In genomic region chr2:166375205-166375735, GRCh38 we compare ENCODE assay signal across 8 cellular contexts. TPM values are rescaled to one million over a fixed set of nuclear protein-coding genes. Genes with fewer than 3 reads are reported as not detected.
DNase-seq lines count a peak whose midpoint lies in the region; ATAC-seq, FAIRE-seq and TF ChIP-seq lines count a peak whose summit lies in the region.

No MANE protein-coding gene starts in this region.

- H3K4me3 Mint-ChIP-seq in activated CD8-positive, alpha-beta memory T cell treated with anti-CD3 and anti-CD28 coated beads, Interleukin-2, amount 10 ng/mL, durations not matched to agents 7 days and 5 days = peak overlapping the region; percentile 57
- H3K4me3 Mint-ChIP-seq in astrocyte (ENCODE audit: unreplicated experiment) = peak overlapping the region; percentile 95

- H2AFZ ChIP-seq in astrocyte (ENCODE audit: low read depth, low read length) = peak overlapping the region; percentile 88

- peaks cover 11% of the 10 kb centered on the region for H3K4me1 Mint-ChIP-seq in activated CD8-positive, alpha-beta memory T cell treated with anti-CD3 and anti-CD28 coated beads, Interleukin-2, amount 10 ng/mL, durations not matched to agents 7 days and 5 days
- H3K4me1 Mint-ChIP-seq in astrocyte (ENCODE audit: low read depth, unreplicated experiment) = peaks cover 13% of the 10 kb centered on the region

- H3K27me3 Mint-ChIP-seq in activated CD8-positive, alpha-beta memory T cell treated with anti-CD3 and anti-CD28 coated beads, Interleukin-2, amount 10 ng/mL, durations not matched to agents 7 days and 5 days = peaks cover 35% of the 10 kb centered on the region
- H3K27me3 Mint-ChIP-seq in astrocyte (ENCODE audit: low read depth, unreplicated experiment) = no peaks in the 10 kb centered on the region

- H3K27me3 ChIP-seq in HUES48 (ENCODE audit: control insufficient read depth, insufficient read depth, low read length) (peaks cover 16% of the 10 kb centered on the region; the same call in 1 of the 2 replicates), astrocyte (ENCODE audit: insufficient read depth, low read length) (no peaks in the 10 kb centered on the region), liver (ENCODE audit: control insufficient read depth in 4 of 4, insufficient read depth in 4 of 4, low read length in 3 of 4) (no peaks in the 10 kb centered on the region), tibial nerve (no peaks in the 10 kb centered on the region)

- H3K36me3 ChIP-seq in HUES48 (ENCODE audit: control insufficient read depth, insufficient read depth, low read length) (no peaks in the 10 kb centered on the region), astrocyte (ENCODE audit: insufficient read depth, low read length) (no peaks in the 10 kb centered on the region), liver (ENCODE audit: control insufficient read depth in 4 of 4, insufficient read depth in 3 of 4, low read depth in 1 of 4, low read length in 3 of 4) (no peaks in the 10 kb centered on the region), tibial nerve (no peaks in the 10 kb centered on the region)

- no peak for DNase-seq in activated CD8-positive, alpha-beta memory T cell treated with anti-CD3 and anti-CD28 coated beads, Interleukin-2, amount 10 ng/mL, durations not matched to agents 7 days and 5 days
- DNase-seq in activated CD8-positive, alpha-beta memory T cell treated with anti-CD3 and anti-CD28 coated beads, Interleukin-2, amount 50 U/mL, for 48 hours = no peak
- DNase-seq in astrocyte (ENCODE audit: low read depth) = peak; percentile 27
- DNase-seq in tibial nerve (ENCODE audit: low spot score in 2 of 2) = no peak
- DNase-seq in T-helper 9 cell = no peak
- DNase-seq in GM20000 (ENCODE audit: low spot score) = no peak

- CTCF ChIA-PET in activated CD8-positive, alpha-beta memory T cell treated with anti-CD3 and anti-CD28 coated beads, Interleukin-2, amount 10 ng/mL, durations not matched to agents 7 days and 5 days (lab: Charles Lee) = interaction anchor here (2.2 kb wide), 1 partner anchor 10 kb away, joined by 6 read pairs; no protein-coding TSS in a partner anchor

- peak overlapping the region; percentile 98 for H3K4me2 ChIP-seq in astrocyte (ENCODE audit: low read length)

- no peak for TF ChIP-seq EP300 in tibial nerve (IDR thresholded peaks at IDR 0.05)

- H3K27ac ChIP-seq in HUES48 (ENCODE audit: low read depth, low read length) (no peak overlapping the region), astrocyte (ENCODE audit: low read depth, low read length) (no peak overlapping the region), liver (ENCODE audit: low read depth in 1 of 2, low read length in 2 of 2) (peak overlapping the region; percentile 14 to 81), tibial nerve (peak overlapping the region; percentile 14 to 77 (median 64))

- no peak for FAIRE-seq in astrocyte (lab: Jason Lieb, UNC)

- H3K4me1 ChIP-seq in HUES48 (ENCODE audit: control insufficient read depth, insufficient read depth, low read length) = peaks cover 33% of the 10 kb centered on the region
- peaks cover 5% of the 10 kb centered on the region for H3K4me1 ChIP-seq in astrocyte (ENCODE audit: insufficient read depth, low read length)
- peaks cover 4 to 32% (median 25%) of the 10 kb centered on the region in 4 donors for H3K4me1 ChIP-seq in liver (ENCODE audit: control insufficient read depth in 4 of 4, insufficient read depth in 4 of 4, low read length in 3 of 4)
- peaks cover 0 to 13% (median 0%) of the 10 kb centered on the region in 4 donors for H3K4me1 ChIP-seq in tibial nerve

- H3K4me3 ChIP-seq in HUES48 (ENCODE audit: low read depth, low read length) (peak overlapping the region; percentile 97), astrocyte (ENCODE audit: insufficient read depth, low read depth, low read length) (peak overlapping the region; percentile 79), liver (ENCODE audit: low read depth in 1 of 3, low read length in 3 of 3) (peak overlapping the region; percentile 55 to 94 (median 87)), tibial nerve (peak overlapping the region; percentile 48 to 80 (median 62))

- H3K9ac ChIP-seq in HUES48 (ENCODE audit: low read depth, low read length) (no peak overlapping the region), astrocyte (ENCODE audit: low read length) (peak overlapping the region; percentile 71), liver (ENCODE audit: low read depth in 1 of 2, low read length in 2 of 2) (peak overlapping the region; percentile 8 to 39)

- no peak overlapping the region for H3K27ac Mint-ChIP-seq in activated CD8-positive, alpha-beta memory T cell treated with anti-CD3 and anti-CD28 coated beads, Interleukin-2, amount 10 ng/mL, durations not matched to agents 7 days and 5 days
- H3K27ac Mint-ChIP-seq in astrocyte (ENCODE audit: unreplicated experiment) = no peak overlapping the region

- H4K20me1 ChIP-seq in astrocyte (ENCODE audit: insufficient read depth, low read length) = no peaks in the 10 kb centered on the region

- TF ChIP-seq CTCF in astrocyte (IDR thresholded peaks at IDR 0.05; ENCODE audit: insufficient read depth, low read depth, low read length) = no peak
- no peak for TF ChIP-seq CTCF in liver (IDR thresholded peaks at IDR 0.05; ENCODE audit: low read depth, low read length, missing input control)
- no peak for TF ChIP-seq CTCF in tibial nerve (IDR thresholded peaks at IDR 0.05)
- TF ChIP-seq CTCF in GM20000 (IDR thresholded peaks at IDR 0.05; ENCODE audit: extremely low read depth, missing control alignments) = no peak

- TF ChIP-seq POLR2A in tibial nerve (IDR thresholded peaks at IDR 0.05) = no peak

- H3K9me3 ChIP-seq in HUES48 (ENCODE audit: control insufficient read depth, insufficient read depth, low read length) = no peaks in the 10 kb centered on the region
- no peaks in the 10 kb centered on the region for H3K9me3 ChIP-seq in astrocyte (ENCODE audit: insufficient read depth, low read depth, low read length)
- no peaks in the 10 kb centered on the region for H3K9me3 ChIP-seq in liver (ENCODE audit: control insufficient read depth in 4 of 4, low read length in 3 of 4)
- no peaks in the 10 kb centered on the region for H3K9me3 ChIP-seq in tibial nerve

- peak; percentile 33 for ATAC-seq in activated CD8-positive, alpha-beta memory T cell treated with anti-CD3 and anti-CD28 coated beads, Interleukin-2, amount 10 ng/mL, durations not matched to agents 7 days and 5 days

- WGBS in liver = under 1% methylated on average over 17 of the region's 17 CpGs
- 0 to 1% methylated on average over 14 to 17 of the region's 17 CpGs for WGBS in tibial nerve, 2 donors

- TF ChIP-seq RAD21 in liver (IDR thresholded peaks at IDR 0.05) = no peak

- H3K79me2 ChIP-seq in astrocyte (ENCODE audit: insufficient read depth, low read length) = peaks cover 6% of the 10 kb centered on the region

- H3K9me3 Mint-ChIP-seq in activated CD8-positive, alpha-beta memory T cell treated with anti-CD3 and anti-CD28 coated beads, Interleukin-2, amount 10 ng/mL, durations not matched to agents 7 days and 5 days (ENCODE audit: low read depth) = no peaks in the 10 kb centered on the region
- no peaks in the 10 kb centered on the region for H3K9me3 Mint-ChIP-seq in astrocyte (ENCODE audit: unreplicated experiment)

- H3K36me3 Mint-ChIP-seq in activated CD8-positive, alpha-beta memory T cell treated with anti-CD3 and anti-CD28 coated beads, Interleukin-2, amount 10 ng/mL, durations not matched to agents 7 days and 5 days = no peaks in the 10 kb centered on the region
- no peaks in the 10 kb centered on the region for H3K36me3 Mint-ChIP-seq in astrocyte (ENCODE audit: low read depth, unreplicated experiment)

TF ChIP-seq in liver, 16 proteins besides CTCF, POLR2A, EP300 and RAD21:
- no peak for TF ChIP-seq GABPA (IDR thresholded peaks at IDR 0.05 in 1 of 2, conservative IDR thresholded peaks at IDR 0.05 in 1 of 2)
- TF ChIP-seq ATF3 (IDR thresholded peaks at IDR 0.05) = no peak
- peak; percentile 34 for TF ChIP-seq YY1 (IDR thresholded peaks at IDR 0.05)
- TF ChIP-seq TAF1 (conservative IDR thresholded peaks at IDR 0.05) = no peak
- no peak for TF ChIP-seq FOXA2 (IDR thresholded peaks at IDR 0.05)
- peak; percentile 70 for TF ChIP-seq MAX (IDR thresholded peaks at IDR 0.05)

RNA-seq across cellular contexts. Expression of gene SCN9A, which starts 0.5 kb away (rescaled TPM):
- not detected for total RNA-seq in activated CD8-positive, alpha-beta memory T cell treated with anti-CD3 and anti-CD28 coated beads, Interleukin-2, amount 10 ng/mL, durations not matched to agents 7 days and 5 days
- 7.8 and 8.7 TPM in 2 replicates for total RNA-seq in astrocyte
- 10 to 100 TPM in 1 of 2 donors, 1 to 10 TPM in 1; 9.1 to 10.1 TPM for total RNA-seq in liver
- polyA plus RNA-seq in liver = 1 to 10 TPM; 1.2 to 9.4 TPM
- 10 to 100 TPM in 3 of 4 donors, 1 to 10 TPM in 1; 8.2 to 36.1 (median 17.2) TPM for total RNA-seq in tibial nerve

Comparison
In these comparisons a context has a peak if more than half of its experiments do, and no peak if none do; other contexts are left out.
1. H3K27ac ChIP-seq: peak in liver (2 of 2) and tibial nerve (4 of 4); none in HUES48 (single experiment) and astrocyte (single experiment).
2. Peak in every context shown above with its lines, with median percentiles within 50 percentile points of each other: H3K4me3 ChIP-seq.